22 cellular contexts compared by ENCODE assay signal in the genomic region with DNA sequence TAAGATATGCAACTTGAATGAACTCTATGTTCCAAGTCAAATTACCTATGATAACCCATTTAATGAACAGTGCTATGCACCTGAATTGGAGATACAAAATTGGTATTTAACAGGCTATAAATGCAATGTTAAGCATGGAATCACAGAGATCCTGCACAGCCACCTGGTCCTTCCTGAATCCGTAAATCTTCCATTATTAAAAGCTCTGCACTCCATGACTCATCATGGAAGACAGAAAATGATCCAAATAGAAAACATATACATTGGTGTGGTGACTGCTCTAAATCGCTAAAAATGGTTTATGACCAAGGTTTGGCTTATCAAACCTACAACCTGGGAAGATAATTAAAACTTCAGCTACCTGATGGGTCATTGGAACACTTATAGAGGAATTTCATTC. TPM values are rescaled to one million over a fixed set of nuclear protein-coding genes. Genes with fewer than 3 reads are reported as not detected.
DNase-seq lines count a peak whose midpoint lies in the region; ATAC-seq, FAIRE-seq and TF ChIP-seq lines count a peak whose summit lies in the region.
"Had no signal": no experiment of that assay in that cellular context is flagged by ENCODE, and none has a peak within 500 bp of the region (broad histone marks: within the 10 kb centered on the region; RNA-seq: fewer than 3 reads in every experiment).

No MANE protein-coding gene starts in this region.

- H3K27me3 ChIP-seq in CD8-positive, alpha-beta memory T cell (ENCODE audit: insufficient read depth, low read length, poor library complexity, severe bottlenecking) = no peaks in the 10 kb centered on the region
- H3K27me3 ChIP-seq in suprapubic skin = no peaks in the 10 kb centered on the region

- TF ChIP-seq POLR2A in A549 (IDR thresholded peaks at IDR 0.05; ENCODE audit: low read length) (no peak), suprapubic skin (IDR thresholded peaks at IDR 0.05) (no peak)

- H3K36me3 Mint-ChIP-seq in CD8-positive, alpha-beta memory T cell = peaks cover 0 to 20% (median 7%) of the 10 kb centered on the region in 3 donors
- H3K36me3 Mint-ChIP-seq in activated CD8-positive, alpha-beta T cell treated with anti-CD3 and anti-CD28 coated beads for 36 hours (ENCODE audit: low read depth) = peaks cover 7% of the 10 kb centered on the region

- CTCF ChIA-PET in A549 (lab: Yijun Ruan, JAX) = interaction anchor here (0.5 to 2.2 kb wide), 3 partner anchors 9 to 80 kb away, joined by 3 to 11 read pairs (median 3); no protein-coding TSS in a partner anchor
- CTCF ChIA-PET in CD8-positive, alpha-beta memory T cell (lab: Charles Lee) = interaction anchor here (1.2 kb wide), 1 partner anchor 9 kb away, joined by 4 read pairs; no protein-coding TSS in a partner anchor
- CTCF ChIA-PET in activated CD8-positive, alpha-beta T cell treated with anti-CD3 and anti-CD28 coated beads for 36 hours (lab: Charles Lee) = interaction anchor here (0.8 to 1.6 kb wide), 3 partner anchors 46 to 637 kb away, joined by 3 to 4 read pairs (median 3); a partner anchor contains a TSS

- peaks cover 74 to 99% (median 88%) of the 10 kb centered on the region in 3 donors for H3K4me1 Mint-ChIP-seq in CD8-positive, alpha-beta memory T cell
- peaks cover 81% of the 10 kb centered on the region for H3K4me1 Mint-ChIP-seq in activated CD8-positive, alpha-beta T cell treated with anti-CD3 and anti-CD28 coated beads for 36 hours (ENCODE audit: low read depth)

- POLR2A ChIA-PET in A549 (lab: Yijun Ruan, JAX) = no interaction called here
- POLR2A ChIA-PET in CD8-positive, alpha-beta memory T cell (lab: Charles Lee) = interaction anchor here (0.9 kb wide), 1 partner anchor 46 kb away, joined by 4 read pairs; a partner anchor contains a TSS
- POLR2A ChIA-PET in activated CD8-positive, alpha-beta T cell treated with anti-CD3 and anti-CD28 coated beads for 36 hours (lab: Charles Lee) = interaction anchor here (0.7 to 1.5 kb wide), 3 partner anchors 10 to 45 kb away, joined by 3 read pairs; a partner anchor contains a TSS

- H3K27me3 Mint-ChIP-seq in CD8-positive, alpha-beta memory T cell = no peaks in the 10 kb centered on the region
- no peaks in the 10 kb centered on the region for H3K27me3 Mint-ChIP-seq in activated CD8-positive, alpha-beta T cell treated with anti-CD3 and anti-CD28 coated beads for 36 hours

- H3K4me3 ChIP-seq in A549 = no peak overlapping the region
- no peak overlapping the region for H3K4me3 ChIP-seq in CD8-positive, alpha-beta memory T cell (ENCODE audit: low read length)
- H3K4me3 ChIP-seq in suprapubic skin = no peak overlapping the region
- H3K4me3 ChIP-seq: GM23338 had no signal

- H3K27ac ChIP-seq in A549 (no peak overlapping the region), suprapubic skin (no peak overlapping the region)
- no peak overlapping the region for H3K27ac ChIP-seq in CD8-positive, alpha-beta memory T cell (ENCODE audit: low read depth, low read length)

- DNase-seq in A549 (ENCODE audit: low read depth in 1 of 2, low spot score in 1 of 2) (no peak), dermis microvascular lymphatic vessel endothelial cell (ENCODE audit: low read depth in 2 of 2) (peak; percentile 20 to 66), lung microvascular endothelial cell (ENCODE audit: low read depth in 2 of 2) (peak; percentile 29 to 60), omental fat pad (ENCODE audit: low spot score) (no peak), frontal cortex (ENCODE audit: low spot score in 2 of 2) (no peak), suprapubic skin (ENCODE audit: low spot score in 2 of 2) (no peak)
- no peak for DNase-seq in CD8-positive, alpha-beta memory T cell
- no peak for DNase-seq in activated CD8-positive, alpha-beta T cell treated with anti-CD3 and anti-CD28 coated beads for 36 hours
- DNase-seq: ACHN, COR-L47, GF-D8, HCEC 1CT, KBM-7, MV-4-11, NCI-H1417 treated with DMSO at 0.1 percent for 48 hours, NCI-H187 treated with DMSO at 0.1 percent for 48 hours, NCI-H2227 treated with DMSO at 0.1 percent for 48 hours, NCI-H510A treated with DMSO at 0.1 percent for 48 hours, NCI-H774, OCI-M1, SHP77 had no signal

- no peak for TF ChIP-seq CTCF in A549 (IDR thresholded peaks at IDR 0.05)
- TF ChIP-seq CTCF in omental fat pad (IDR thresholded peaks at IDR 0.05) = no peak
- no peak for TF ChIP-seq CTCF in activated CD8-positive, alpha-beta T cell treated with anti-CD3 and anti-CD28 coated beads for 36 hours (IDR thresholded peaks at IDR 0.05)
- no peak for TF ChIP-seq CTCF in suprapubic skin (IDR thresholded peaks at IDR 0.05)

- H3K4me1 ChIP-seq in A549 = peaks cover 12% of the 10 kb centered on the region
- peaks cover 67% of the 10 kb centered on the region for H3K4me1 ChIP-seq in CD8-positive, alpha-beta memory T cell (ENCODE audit: insufficient read depth, low read length)
- H3K4me1 ChIP-seq in suprapubic skin = peaks cover 6% of the 10 kb centered on the region

- TF ChIP-seq RAD21 in A549 (conservative IDR thresholded peaks at IDR 0.05 in 1 of 2, IDR thresholded peaks at IDR 0.05 in 1 of 2) = no peak

- no peak for FAIRE-seq in A549 (lab: Jason Lieb, UNC)
- no peak for FAIRE-seq in frontal cortex (lab: Jason Lieb, UNC)

- H3K27ac Mint-ChIP-seq in CD8-positive, alpha-beta memory T cell = peak overlapping the region in 6 of 8 donors; percentile 11 to 81 (median 37)
- no peak overlapping the region for H3K27ac Mint-ChIP-seq in activated CD8-positive, alpha-beta T cell treated with anti-CD3 and anti-CD28 coated beads for 36 hours
- H3K27ac Mint-ChIP-seq: GM23338 had no signal

- no peak for ATAC-seq in A549
- no peak for ATAC-seq in omental fat pad (ENCODE audit: low FRiP score)
- ATAC-seq in activated CD8-positive, alpha-beta T cell treated with anti-CD3 and anti-CD28 coated beads for 36 hours = no peak

- WGBS in A549 (ENCODE audit: missing lambda C conversion rate) = 81% methylated on average over 2 of the region's 2 CpGs
- WGBS in suprapubic skin = 69% methylated on average over 2 of the region's 2 CpGs

- H3K4me3 Mint-ChIP-seq in CD8-positive, alpha-beta memory T cell = no peak overlapping the region
- H3K4me3 Mint-ChIP-seq in activated CD8-positive, alpha-beta T cell treated with anti-CD3 and anti-CD28 coated beads for 36 hours = no peak overlapping the region
- H3K4me3 Mint-ChIP-seq: GM23338 had no signal

- H3K9me3 Mint-ChIP-seq in CD8-positive, alpha-beta memory T cell = no peaks in the 10 kb centered on the region
- H3K9me3 Mint-ChIP-seq in activated CD8-positive, alpha-beta T cell treated with anti-CD3 and anti-CD28 coated beads for 36 hours = no peaks in the 10 kb centered on the region
- H3K9me3 Mint-ChIP-seq: GM23338 had no signal

- intact Hi-C loops in activated CD8-positive, alpha-beta T cell treated with anti-CD3 and anti-CD28 coated beads for 36 hours (cut with micrococcal nuclease) = loop anchor here (5.0 kb wide), 1 partner anchor 41 kb away; no protein-coding TSS in a partner anchor

- no peak overlapping the region for H3K4me2 ChIP-seq in A549
- H3K4me2 ChIP-seq: GM23338 had no signal

- TF ChIP-seq EP300 in A549 (IDR thresholded peaks at IDR 0.05) = no peak
- TF ChIP-seq EP300 in suprapubic skin (IDR thresholded peaks at IDR 0.05) = no peak

- H3K36me3 ChIP-seq in CD8-positive, alpha-beta memory T cell (ENCODE audit: insufficient read depth, low read length) = peaks cover 3% of the 10 kb centered on the region
- no peaks in the 10 kb centered on the region for H3K36me3 ChIP-seq in suprapubic skin

- H3K9me3 ChIP-seq in A549 = no peaks in the 10 kb centered on the region
- H3K9me3 ChIP-seq in CD8-positive, alpha-beta memory T cell (ENCODE audit: low read length) = no peaks in the 10 kb centered on the region
- no peaks in the 10 kb centered on the region for H3K9me3 ChIP-seq in suprapubic skin

TF ChIP-seq in A549, 52 proteins besides CTCF, POLR2A, EP300 and RAD21:
- TF ChIP-seq FOSL2 (IDR thresholded peaks at IDR 0.05) (no peak), FOSL2 (CRISPR knock-in tag; IDR thresholded peaks at IDR 0.05) (0 out of 2 replicates have a peak, but pooled peaks have one; percentile 30), ZNF302 (CRISPR knock-in tag; IDR thresholded peaks at IDR 0.05) (no peak)

RNA-seq across cellular contexts. Expression of a gene that starts 45.3 kb away (rescaled TPM):
- polyA plus RNA-seq in A549 (2011; rRNA removed) (90.6 and 91.7 TPM in 2 replicates), A549 (2017; fragmentation: RNase III; extraction: RNeasy Plus Mini Kit Qiagen cat#74134 plus additional on column Dnase treatment) (47.3 to 53.5 TPM (median 51.9 TPM) in 3 replicates)
- 21.0 and 21.5 TPM in 2 replicates for polyA plus RNA-seq in A549 (2012; cell fraction: cytosol; rRNA removed)
- polyA plus RNA-seq in A549 (2012; cell fraction: nucleus; rRNA removed) = 47.7 and 69.8 TPM in 2 replicates
- 107 and 110 TPM in 2 replicates for polyA minus RNA-seq in A549 (2011; rRNA and poly(A)+ RNA removed)
- total RNA-seq in CD8-positive, alpha-beta memory T cell = 10 to 100 TPM; 52.3 to 56.7 TPM
- polyA plus RNA-seq in CD8-positive, alpha-beta memory T cell = 174 TPM
- total RNA-seq in dermis microvascular lymphatic vessel endothelial cell (66.8 and 89.9 TPM in 2 replicates), lung microvascular endothelial cell (58.5 and 61.5 TPM in 2 replicates), omental fat pad (100 to 1,000 TPM; 107 to 160 (median 122) TPM), frontal cortex (64.8 TPM), suprapubic skin (100 to 1,000 TPM in 1 of 4 donors, 10 to 100 TPM in 3; 62.5 to 160 (median 89.6) TPM)
- total RNA-seq in activated CD8-positive, alpha-beta T cell treated with anti-CD3 and anti-CD28 coated beads for 36 hours = 10 to 100 TPM; 70.0 to 74.9 TPM

Comparison
In these comparisons a context has a peak if more than half of its experiments do, and no peak if none do; other contexts are left out.
1. DNase-seq: peak in dermis microvascular lymphatic vessel endothelial cell (2 of 2) and lung microvascular endothelial cell (2 of 2); none in A549 (0 of 2), CD8-positive, alpha-beta memory T cell (0 of 5), omental fat pad (single experiment), activated CD8-positive, alpha-beta T cell treated with anti-CD3 and anti-CD28 coated beads for 36 hours (single experiment), frontal cortex (0 of 2) and suprapubic skin (0 of 2).